In genomic region chr1:222813866-222814535, GRCh38 we compare ENCODE assay signal across 8 cellular contexts. TPM values are rescaled to one million over a fixed set of nuclear protein-coding genes. Genes with fewer than 3 reads are reported as not detected.
DNase-seq lines count a peak whose midpoint lies in the region; ATAC-seq, FAIRE-seq and TF ChIP-seq lines count a peak whose summit lies in the region.

No MANE protein-coding gene starts in this region.

- no peak for ATAC-seq in activated naive CD8-positive, alpha-beta T cell treated with anti-CD3 and anti-CD28 coated beads, Interleukin-2, amount 10 ng/mL, durations not matched to agents 7 days and 5 days (ENCODE audit: low read depth)
- ATAC-seq in left lung (no peak), GM18511 (IDR thresholded peaks at IDR 0.05; ENCODE audit: unreplicated experiment) (no peak)

- TF ChIP-seq POLR2A in transverse colon (IDR thresholded peaks at IDR 0.05), result no peak

- POLR2A ChIA-PET in activated naive CD8-positive, alpha-beta T cell treated with anti-CD3 and anti-CD28 coated beads, Interleukin-2, amount 10 ng/mL, durations not matched to agents 7 days and 5 days (lab: Charles Lee), result no interaction called here

- peaks cover 22% of the 10 kb centered on the region for H3K4me1 Mint-ChIP-seq in activated naive CD4-positive, alpha-beta T cell treated with anti-CD3 and anti-CD28 coated beads, Interleukin-2, amount 10 ng/mL, durations not matched to agents 7 days and 5 days
- peaks cover 18% of the 10 kb centered on the region for H3K4me1 Mint-ChIP-seq in activated naive CD8-positive, alpha-beta T cell treated with anti-CD3 and anti-CD28 coated beads, Interleukin-2, amount 10 ng/mL, durations not matched to agents 7 days and 5 days

- H3K4me1 ChIP-seq in left lung (peaks cover 11 to 37% of the 10 kb centered on the region in 2 donors), transverse colon (peaks cover 3 to 26% (median 11%) of the 10 kb centered on the region in 4 donors)

- no peaks in the 10 kb centered on the region for H3K36me3 Mint-ChIP-seq in activated naive CD4-positive, alpha-beta T cell treated with anti-CD3 and anti-CD28 coated beads, Interleukin-2, amount 10 ng/mL, durations not matched to agents 7 days and 5 days
- peaks cover 2% of the 10 kb centered on the region for H3K36me3 Mint-ChIP-seq in activated naive CD8-positive, alpha-beta T cell treated with anti-CD3 and anti-CD28 coated beads, Interleukin-2, amount 10 ng/mL, durations not matched to agents 7 days and 5 days

- in situ Hi-C loops in transverse colon (cut with MboI; ENCODE audit: low pct_ligation_motif_present in 1 of 4, low pct_unique_long_range_greater_than_20kb in 1 of 4, low sequenced_read_pairs in 3 of 4), result no loop called here

- H3K27me3 ChIP-seq in left lung (no peaks in the 10 kb centered on the region), transverse colon (no peaks in the 10 kb centered on the region)

- no peak for TF ChIP-seq CTCF in left lung (IDR thresholded peaks at IDR 0.05)
- no peak for TF ChIP-seq CTCF in transverse colon (IDR thresholded peaks at IDR 0.05)

- peak overlapping the region in 1 of 2 donors; percentile 73 for H3K4me3 ChIP-seq in left lung
- peak overlapping the region in 2 of 4 donors; percentile 78 to 99 for H3K4me3 ChIP-seq in transverse colon

- H3K27ac Mint-ChIP-seq in activated naive CD4-positive, alpha-beta T cell treated with anti-CD3 and anti-CD28 coated beads, Interleukin-2, amount 10 ng/mL, durations not matched to agents 7 days and 5 days, result no peak overlapping the region
- peak overlapping the region; percentile 82 for H3K27ac Mint-ChIP-seq in activated naive CD8-positive, alpha-beta T cell treated with anti-CD3 and anti-CD28 coated beads, Interleukin-2, amount 10 ng/mL, durations not matched to agents 7 days and 5 days

- no peak for FAIRE-seq in HTR-8/SVneo (lab: Jason Lieb, UNC)

- H3K9me3 Mint-ChIP-seq in activated naive CD4-positive, alpha-beta T cell treated with anti-CD3 and anti-CD28 coated beads, Interleukin-2, amount 10 ng/mL, durations not matched to agents 7 days and 5 days, result no peaks in the 10 kb centered on the region
- H3K9me3 Mint-ChIP-seq in activated naive CD8-positive, alpha-beta T cell treated with anti-CD3 and anti-CD28 coated beads, Interleukin-2, amount 10 ng/mL, durations not matched to agents 7 days and 5 days, result no peaks in the 10 kb centered on the region

- CTCF ChIA-PET in activated naive CD4-positive, alpha-beta T cell treated with anti-CD3 and anti-CD28 coated beads, Interleukin-2, amount 10 ng/mL, durations not matched to agents 7 days and 5 days (lab: Charles Lee), result no interaction called here

- H3K27ac ChIP-seq in left lung (peak overlapping the region; percentile 90 to 95), transverse colon (peak overlapping the region; percentile 93 to 98 (median 96))

- H3K36me3 ChIP-seq in left lung, result no peaks in the 10 kb centered on the region
- H3K36me3 ChIP-seq in transverse colon, result no peaks in the 10 kb centered on the region

- H3K4me3 Mint-ChIP-seq in activated naive CD4-positive, alpha-beta T cell treated with anti-CD3 and anti-CD28 coated beads, Interleukin-2, amount 10 ng/mL, durations not matched to agents 7 days and 5 days, result peak overlapping the region; percentile 79
- peak overlapping the region; percentile 96 for H3K4me3 Mint-ChIP-seq in activated naive CD8-positive, alpha-beta T cell treated with anti-CD3 and anti-CD28 coated beads, Interleukin-2, amount 10 ng/mL, durations not matched to agents 7 days and 5 days

- WGBS in transverse colon (ENCODE audit: low coverage in 1 of 2), 2 donors, result 72 to 78% methylated on average over 9 to 14 of the region's 14 CpGs

- H3K27me3 Mint-ChIP-seq in activated naive CD4-positive, alpha-beta T cell treated with anti-CD3 and anti-CD28 coated beads, Interleukin-2, amount 10 ng/mL, durations not matched to agents 7 days and 5 days, result peaks cover 9% of the 10 kb centered on the region
- H3K27me3 Mint-ChIP-seq in activated naive CD8-positive, alpha-beta T cell treated with anti-CD3 and anti-CD28 coated beads, Interleukin-2, amount 10 ng/mL, durations not matched to agents 7 days and 5 days, result peaks cover 8% of the 10 kb centered on the region

- no peak for DNase-seq in activated naive CD4-positive, alpha-beta T cell treated with anti-CD3 and anti-CD28 coated beads, Interleukin-2, amount 10 ng/mL, durations not matched to agents 7 days and 5 days
- DNase-seq in activated naive CD4-positive, alpha-beta T cell (lab: John Stamatoyannopoulos, UW), result no peak
- no peak for DNase-seq in activated naive CD8-positive, alpha-beta T cell treated with anti-CD3 and anti-CD28 coated beads, Interleukin-2, amount 10 ng/mL, durations not matched to agents 7 days and 5 days
- DNase-seq in left lung, result no peak
- DNase-seq in transverse colon, result peak; percentile 10
- DNase-seq in HTR-8/SVneo (ENCODE audit: insufficient read length, low spot score), result no peak
- no peak for DNase-seq in NCI-H526 (lab: John Stamatoyannopoulos, UW)

- no peak for TF ChIP-seq EP300 in transverse colon (IDR thresholded peaks at IDR 0.05; ENCODE audit: low read depth)

- no peaks in the 10 kb centered on the region for H3K9me3 ChIP-seq in left lung
- H3K9me3 ChIP-seq in transverse colon, result no peaks in the 10 kb centered on the region

- intact Hi-C loops in left lung (cut with DNase I) (no loop called here), transverse colon (cut with DNase I; ENCODE audit: low total_unique reads) (no loop called here)

RNA-seq across cellular contexts. Expression of gene DISP1, which starts 0.8 kb away (rescaled TPM):
- 1 to 10 TPM; 2.6 to 2.7 TPM for total RNA-seq in activated naive CD8-positive, alpha-beta T cell treated with anti-CD3 and anti-CD28 coated beads, Interleukin-2, amount 10 ng/mL, durations not matched to agents 7 days and 5 days
- 10 to 100 TPM; 17.2 to 23.9 TPM for total RNA-seq in left lung
- total RNA-seq in transverse colon, result 1 to 10 TPM; 2.2 to 7.2 (median 5.6) TPM
